In genomic region chr6:17965397-17965796, GRCh38 we compare ENCODE assay signal across 14 cellular contexts. TPM values are rescaled to one million over a fixed set of nuclear protein-coding genes. Genes with fewer than 3 reads are reported as not detected.
DNase-seq lines count a peak whose midpoint lies in the region; ATAC-seq and TF ChIP-seq lines count a peak whose summit lies in the region.
"Had no signal": no experiment of that assay in that cellular context is flagged by ENCODE, and none has a peak within 500 bp of the region (broad histone marks: within the 10 kb centered on the region; RNA-seq: fewer than 3 reads in every experiment).

No MANE protein-coding gene starts in this region.

- TF ChIP-seq EP300 in transverse colon (IDR thresholded peaks at IDR 0.05; ENCODE audit: low read depth) = no peak

- H3K4me1 Mint-ChIP-seq in chondrocyte (ENCODE audit: low read depth) = peaks cover 80% of the 10 kb centered on the region
- H3K4me1 Mint-ChIP-seq: activated naive CD4-positive, alpha-beta T cell treated with anti-CD3 and anti-CD28 coated beads, Interleukin-2, amount 10 ng/mL, durations not matched to agents 7 days and 5 days had no signal

- peak overlapping the region; percentile 81 for H3K27ac Mint-ChIP-seq in chondrocyte (ENCODE audit: unreplicated experiment)
- H3K27ac Mint-ChIP-seq: activated naive CD4-positive, alpha-beta T cell treated with anti-CD3 and anti-CD28 coated beads, Interleukin-2, amount 10 ng/mL, durations not matched to agents 7 days and 5 days; nephron had no signal

- H3K36me3 Mint-ChIP-seq in chondrocyte (ENCODE audit: low read depth) = no peaks in the 10 kb centered on the region
- H3K36me3 Mint-ChIP-seq: activated naive CD4-positive, alpha-beta T cell treated with anti-CD3 and anti-CD28 coated beads, Interleukin-2, amount 10 ng/mL, durations not matched to agents 7 days and 5 days had no signal

- H3K4me3 ChIP-seq in heart left ventricle = no peak overlapping the region
- H3K4me3 ChIP-seq in right cardiac atrium (ENCODE audit: low read length) = no peak overlapping the region
- no peak overlapping the region for H3K4me3 ChIP-seq in transverse colon
- H3K4me3 ChIP-seq: colonic mucosa had no signal

- no peaks in the 10 kb centered on the region for H3K27me3 ChIP-seq in heart left ventricle
- H3K27me3 ChIP-seq in right cardiac atrium (ENCODE audit: control insufficient read depth, insufficient read depth) = no peaks in the 10 kb centered on the region
- no peaks in the 10 kb centered on the region for H3K27me3 ChIP-seq in transverse colon
- H3K27me3 ChIP-seq: colonic mucosa had no signal

- no peak for ATAC-seq in heart left ventricle
- ATAC-seq in right cardiac atrium = no peak
- no peak for ATAC-seq in GM21360 (IDR thresholded peaks at IDR 0.05; ENCODE audit: unreplicated experiment)

- intact Hi-C loops in heart left ventricle (cut with DNase I) = loop anchor here in 2 of 10 donors (5.0 kb wide), 1 partner anchor 33 kb away; no protein-coding TSS in a partner anchor
- intact Hi-C loops in right cardiac atrium (cut with DNase I) = loop anchor here in 1 of 4 donors (5.0 kb wide), 1 partner anchor 33 kb away; no protein-coding TSS in a partner anchor
- intact Hi-C loops in transverse colon (cut with DNase I; ENCODE audit: low total_unique reads) = no loop called here

- no peaks in the 10 kb centered on the region for H3K9me3 Mint-ChIP-seq in chondrocyte (ENCODE audit: low read depth)
- H3K9me3 Mint-ChIP-seq: activated naive CD4-positive, alpha-beta T cell treated with anti-CD3 and anti-CD28 coated beads, Interleukin-2, amount 10 ng/mL, durations not matched to agents 7 days and 5 days; nephron had no signal

- DNase-seq in heart left ventricle (no peak), right cardiac atrium (no peak), chondrocyte (ENCODE audit: low spot score) (no peak), kidney tubule cell (ENCODE audit: low spot score) (peak; percentile 39), transverse colon (no peak), NCI-H526 (lab: John Stamatoyannopoulos, UW) (no peak), iPS-NIHi7 (ENCODE audit: extremely low spot score) (no peak)
- DNase-seq: activated naive CD4-positive, alpha-beta T cell treated with anti-CD3 and anti-CD28 coated beads, Interleukin-2, amount 10 ng/mL, durations not matched to agents 7 days and 5 days; colonic mucosa; NCI-H1417 treated with DMSO at 0.1 percent for 48 hours; NCI-H446 treated with DMSO at 0.1 percent for 48 hours; T-helper 9 cell had no signal

- H3K36me3 ChIP-seq in heart left ventricle (no peaks in the 10 kb centered on the region), transverse colon (no peaks in the 10 kb centered on the region)
- H3K36me3 ChIP-seq: colonic mucosa had no signal

- H3K4me1 ChIP-seq in heart left ventricle (peaks cover 9 to 88% (median 63%) of the 10 kb centered on the region in 12 donors), right cardiac atrium (ENCODE audit: control insufficient read depth, insufficient read depth, low read length) (peaks cover 27% of the 10 kb centered on the region), transverse colon (peaks cover 6 to 37% (median 12%) of the 10 kb centered on the region in 4 donors)
- H3K4me1 ChIP-seq: colonic mucosa had no signal

- H3K27me3 Mint-ChIP-seq in chondrocyte (ENCODE audit: low read depth) = no peaks in the 10 kb centered on the region

- H3K27ac ChIP-seq in heart left ventricle = peak overlapping the region in 11 of 12 donors; percentile 5 to 68 (median 49)
- no peak overlapping the region for H3K27ac ChIP-seq in right cardiac atrium (ENCODE audit: low read length)
- H3K27ac ChIP-seq in transverse colon = peak overlapping the region; percentile 21 to 70 (median 48)
- H3K27ac ChIP-seq: colonic mucosa had no signal

- no peak for TF ChIP-seq CTCF in heart left ventricle (IDR thresholded peaks at IDR 0.05)
- no peak for TF ChIP-seq CTCF in chondrocyte (IDR thresholded peaks at IDR 0.05)
- TF ChIP-seq CTCF in transverse colon (IDR thresholded peaks at IDR 0.05) = no peak

- H3K9me3 ChIP-seq in heart left ventricle (no peaks in the 10 kb centered on the region), right cardiac atrium (ENCODE audit: control insufficient read depth, low read length) (no peaks in the 10 kb centered on the region), transverse colon (no peaks in the 10 kb centered on the region)
- H3K9me3 ChIP-seq: colonic mucosa had no signal

- in situ Hi-C loops in transverse colon (cut with MboI; ENCODE audit: low pct_ligation_motif_present in 1 of 4, low pct_unique_long_range_greater_than_20kb in 1 of 4, low sequenced_read_pairs in 3 of 4) = no loop called here

- H3K4me3 Mint-ChIP-seq in chondrocyte (ENCODE audit: unreplicated experiment) = no peak overlapping the region
- H3K4me3 Mint-ChIP-seq: activated naive CD4-positive, alpha-beta T cell treated with anti-CD3 and anti-CD28 coated beads, Interleukin-2, amount 10 ng/mL, durations not matched to agents 7 days and 5 days; nephron had no signal

- TF ChIP-seq POLR2A in heart left ventricle (IDR thresholded peaks at IDR 0.05) (no peak), transverse colon (IDR thresholded peaks at IDR 0.05) (no peak)

RNA-seq across cellular contexts. Expression of gene KIF13A, which starts 22.0 kb away (rescaled TPM):
- total RNA-seq in heart left ventricle (100 to 1,000 TPM in 3 of 9 donors, 10 to 100 TPM in 6; 49.2 to 148 (median 85.1) TPM), right cardiac atrium (10 to 100 TPM; 59.8 to 79.6 (median 73.3) TPM), chondrocyte (39.5 to 51.9 TPM (median 49.7 TPM) in 3 replicates), transverse colon (10 to 100 TPM; 36.3 to 47.5 (median 38.1) TPM)
- polyA plus RNA-seq in heart left ventricle (10 to 100 TPM; 17.1 to 39.1 TPM), right cardiac atrium (27.2 TPM)
